In the genomic region with DNA sequence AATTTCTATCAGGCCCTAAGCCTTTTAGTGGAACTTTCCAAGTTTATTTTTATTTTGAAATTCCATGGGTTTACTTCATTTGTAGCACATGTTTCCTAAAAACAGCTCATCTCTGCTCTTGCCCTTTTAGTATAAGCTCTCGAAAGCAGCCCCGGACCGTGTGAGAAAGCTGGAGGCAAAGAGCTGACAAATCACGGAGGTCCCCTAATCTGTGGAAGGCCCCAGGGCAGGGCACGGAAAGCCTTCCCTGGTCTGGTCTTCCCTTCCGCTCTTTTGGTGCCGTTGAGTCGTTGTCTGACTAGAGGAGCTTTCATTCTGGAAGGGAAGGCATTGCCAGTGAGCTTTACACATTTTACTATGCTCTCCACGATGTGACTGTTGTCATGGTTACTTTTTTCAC, we compare ENCODE assay signal across 12 cellular contexts.
DNase-seq lines count a peak whose midpoint lies in the region; ATAC-seq and TF ChIP-seq lines count a peak whose summit lies in the region.
"Had no signal": no experiment of that assay in that cellular context is flagged by ENCODE, and none has a peak within 500 bp of the region (broad histone marks: within the 10 kb centered on the region; RNA-seq: fewer than 3 reads in every experiment).

No MANE protein-coding gene starts in this region.

- peak overlapping the region in 1 of 2 experiments; percentile 72 for H3K23ac ChIP-seq in mesenchymal stem cell (ENCODE audit: low read length in 2 of 2)

- no peak overlapping the region for H3K14ac ChIP-seq in mesenchymal stem cell (ENCODE audit: low read length in 2 of 2)

- H2BK5ac ChIP-seq in mesenchymal stem cell (ENCODE audit: low read depth, low read length, poor library complexity, severe bottlenecking): no peak overlapping the region

- intact Hi-C loops in colonic mucosa (cut with DNase I) (no loop called here), spleen (cut with DNase I; ENCODE audit: low total_unique reads) (no loop called here)

- no peak overlapping the region for H2AK5ac ChIP-seq in mesenchymal stem cell (ENCODE audit: low read length, severe bottlenecking)

- no peak overlapping the region for H2BK12ac ChIP-seq in mesenchymal stem cell (ENCODE audit: low read length in 2 of 2)

- H3K36me3 ChIP-seq in HUES48 (ENCODE audit: control insufficient read depth, insufficient read depth, low read length) (no peaks in the 10 kb centered on the region), colonic mucosa (no peaks in the 10 kb centered on the region), mesenchymal stem cell (ENCODE audit: control insufficient read depth in 1 of 2, insufficient read depth in 2 of 2, low read depth in 1 of 2, low read length in 2 of 2) (no peaks in the 10 kb centered on the region), suprapubic skin (no peaks in the 10 kb centered on the region), spleen (no peaks in the 10 kb centered on the region)
- H3K36me3 ChIP-seq: gastroesophageal sphincter, upper lobe of left lung had no signal

- H3K27me3 ChIP-seq in HUES48 (ENCODE audit: control insufficient read depth, insufficient read depth, low read length): peaks cover 36% of the 10 kb centered on the region
- peaks cover 8% of the 10 kb centered on the region for H3K27me3 ChIP-seq in colonic mucosa
- peaks cover 0 to 70% of the 10 kb centered on the region in 2 experiments for H3K27me3 ChIP-seq in mesenchymal stem cell (ENCODE audit: control insufficient read depth in 1 of 2, insufficient read depth in 1 of 2, low read length in 2 of 2)
- peaks cover 13% of the 10 kb centered on the region for H3K27me3 ChIP-seq in suprapubic skin
- H3K27me3 ChIP-seq in spleen (replicated peaks in 1 of 7): peaks cover 0 to 53% (median 12%) of the 10 kb centered on the region in 7 donors

- TF ChIP-seq CTCF in colonic mucosa (IDR thresholded peaks at IDR 0.05) (no peak), suprapubic skin (IDR thresholded peaks at IDR 0.05) (no peak), spleen (IDR thresholded peaks at IDR 0.05 in 8 of 11, conservative IDR thresholded peaks at IDR 0.05 in 3 of 11) (no peak)

- H4K8ac ChIP-seq in mesenchymal stem cell (ENCODE audit: low read length): no peak overlapping the region

- H3K79me1 ChIP-seq in mesenchymal stem cell (replicated peaks; ENCODE audit: low read length, poor library complexity, severe bottlenecking): no peaks in the 10 kb centered on the region

- H2BK15ac ChIP-seq in mesenchymal stem cell (ENCODE audit: low read depth, poor library complexity, severe bottlenecking): no peak overlapping the region

- peaks cover 6% of the 10 kb centered on the region; the same call in 1 of the 2 replicates for H3K4me1 ChIP-seq in HUES48 (ENCODE audit: control insufficient read depth, insufficient read depth, low read length)
- H3K4me1 ChIP-seq in colonic mucosa: peaks cover 5% of the 10 kb centered on the region
- H3K4me1 ChIP-seq in mesenchymal stem cell (ENCODE audit: control insufficient read depth, insufficient read depth, low read depth, low read length): peaks cover 7% of the 10 kb centered on the region
- peaks cover 24% of the 10 kb centered on the region for H3K4me1 ChIP-seq in suprapubic skin
- peaks cover 9 to 23% (median 19%) of the 10 kb centered on the region in 6 donors for H3K4me1 ChIP-seq in spleen

- H3K4me2 ChIP-seq in mesenchymal stem cell (ENCODE audit: low read length, poor library complexity, severe bottlenecking): no peak overlapping the region

- 51% methylated on average over 9 of the region's 9 CpGs for WGBS in mesenchymal stem cell
- WGBS in suprapubic skin: 27% methylated on average over 9 of the region's 9 CpGs
- WGBS in spleen, 5 donors: 53 to 55% (median 54%) methylated on average over 9 of the region's 9 CpGs

- H3K4me3 ChIP-seq in HUES48 (ENCODE audit: low read depth, low read length): peak overlapping the region; percentile 63
- peak overlapping the region; percentile 34 for H3K4me3 ChIP-seq in colonic mucosa
- peak overlapping the region in 1 of 2 experiments; percentile 79 for H3K4me3 ChIP-seq in mesenchymal stem cell (ENCODE audit: insufficient read depth in 1 of 2, low read depth in 1 of 2, low read length in 2 of 2)
- H3K4me3 ChIP-seq in suprapubic skin: peak overlapping the region; percentile 49
- peak overlapping the region in 3 of 8 donors; percentile 32 to 69 (median 47) for H3K4me3 ChIP-seq in spleen

- no peak overlapping the region for H3K4ac ChIP-seq in mesenchymal stem cell (ENCODE audit: low read depth in 1 of 2, low read length in 2 of 2)

- no peak overlapping the region for H2BK120ac ChIP-seq in mesenchymal stem cell (ENCODE audit: low read depth, low read length)

- TF ChIP-seq POLR2A in suprapubic skin (IDR thresholded peaks at IDR 0.05) (no peak), spleen (IDR thresholded peaks at IDR 0.05) (no peak)

- no peak overlapping the region for H3K9ac ChIP-seq in HUES48 (ENCODE audit: low read depth, low read length)
- H3K9ac ChIP-seq in colonic mucosa (ENCODE audit: low read depth in 2 of 2, low read length in 2 of 2): peak overlapping the region in 1 of 2 donors; percentile 15
- peak overlapping the region; percentile 71 for H3K9ac ChIP-seq in mesenchymal stem cell (ENCODE audit: low read length)

- H3K27ac ChIP-seq in HUES48 (ENCODE audit: low read depth, low read length) (no peak overlapping the region), colonic mucosa (no peak overlapping the region), mesenchymal stem cell (ENCODE audit: low read length, poor library complexity, severe bottlenecking) (no peak overlapping the region), suprapubic skin (peak overlapping the region; percentile 52), spleen (peak overlapping the region in 1 of 8 donors; percentile 14)

- H3K18ac ChIP-seq in mesenchymal stem cell (ENCODE audit: low read depth in 1 of 2, low read length in 2 of 2): no peak overlapping the region

- H3K9me3 ChIP-seq in HUES48 (ENCODE audit: control insufficient read depth, insufficient read depth, low read length): peaks cover 7% of the 10 kb centered on the region
- no peaks in the 10 kb centered on the region for H3K9me3 ChIP-seq in colonic mucosa
- H3K9me3 ChIP-seq in mesenchymal stem cell (ENCODE audit: control insufficient read depth, low read length): no peaks in the 10 kb centered on the region
- H3K9me3 ChIP-seq in suprapubic skin: no peaks in the 10 kb centered on the region
- H3K9me3 ChIP-seq in spleen: peaks cover 0 to 10% (median 7%) of the 10 kb centered on the region in 8 donors
- H3K9me3 ChIP-seq: upper lobe of left lung had no signal

- no peak overlapping the region for H4K91ac ChIP-seq in mesenchymal stem cell (ENCODE audit: low read length)

- no peak overlapping the region for H2AFZ ChIP-seq in mesenchymal stem cell (ENCODE audit: low read depth, low read length)

- no peak for TF ChIP-seq EP300 in suprapubic skin (IDR thresholded peaks at IDR 0.05)

- ATAC-seq in GM19463 (IDR thresholded peaks at IDR 0.05; ENCODE audit: unreplicated experiment): no peak
- ATAC-seq: gastroesophageal sphincter had no signal

- DNase-seq in colonic mucosa (no peak), mesenchymal stem cell (no peak), suprapubic skin (ENCODE audit: low spot score in 2 of 2) (no peak), spleen (no peak)
- DNase-seq in stimulated activated CD4-positive, alpha-beta T cell treated with anti-CD3 and anti-CD28 coated beads, Interleukin-2, amount 100 ng/mL, for 48 hours: no peak
- DNase-seq: DND-41, MM.1S, NCI-H526 treated with DMSO at 0.1 percent for 48 hours had no signal
